7 cellular contexts compared by ENCODE assay signal in genomic region chr13:98004997-98005396, GRCh38. TPM values are rescaled to one million over a fixed set of nuclear protein-coding genes. Genes with fewer than 3 reads are reported as not detected.
DNase-seq lines count a peak whose midpoint lies in the region; ATAC-seq and TF ChIP-seq lines count a peak whose summit lies in the region.
"Not testable (repeated sequence)": the region's sequence is repeated elsewhere in the genome, so short reads cannot be mapped to it uniquely, and the experiment has no call there.

No MANE protein-coding gene starts in this region.

- no CpG with 5 or more reads among the region's 8 CpGs for WGBS in trophoblast cell (ENCODE audit: extremely low coverage, insufficient coverage, insufficient read length)

- not testable (repeated sequence) for BruUV-seq in HCT116 (replicated peaks; lab: Mats Ljungman, UMichigan); PC-3 (replicated peaks; lab: Mats Ljungman, UMichigan)

- not testable (repeated sequence) for H3K79me1 ChIP-seq in trophoblast cell (ENCODE audit: low read length)

- H3K4me1 Mint-ChIP-seq in activated T-helper 17 cell treated with anti-CD3 and anti-CD28 coated beads, Interleukin-2, amount 50 U/mL, for 72 hours, result not testable (repeated sequence)

- not testable (repeated sequence) for H3K27me3 Mint-ChIP-seq in activated T-helper 17 cell treated with anti-CD3 and anti-CD28 coated beads, Interleukin-2, amount 50 U/mL, for 72 hours

- intact Hi-C loops in HCT116 (cut with micrococcal nuclease), result loop anchor here (10.0 kb wide), 1 partner anchor 150 kb away; no protein-coding TSS in a partner anchor
- intact Hi-C loops in PC-3 (cut with micrococcal nuclease), result loop anchor here (5.0 kb wide), 1 partner anchor 148 kb away; no protein-coding TSS in a partner anchor

- H3K9me3 Mint-ChIP-seq in activated T-helper 17 cell treated with anti-CD3 and anti-CD28 coated beads, Interleukin-2, amount 50 U/mL, for 72 hours, result not testable (repeated sequence)

- H3K27ac Mint-ChIP-seq in activated T-helper 17 cell treated with anti-CD3 and anti-CD28 coated beads, Interleukin-2, amount 50 U/mL, for 72 hours, result peak overlapping the region; percentile 46

- not testable (repeated sequence) for H2AK5ac ChIP-seq in trophoblast cell (ENCODE audit: low read length)

- H3K18ac ChIP-seq in trophoblast cell (ENCODE audit: low read length), result not testable (repeated sequence)

- RAD21 ChIA-PET in HCT116 (lab: Charles Lee; ENCODE audit: low non-redundant PET in 1 of 2, low total read pairs in 2 of 2, uncharacterized antibody in 2 of 2, unreplicated experiment in 2 of 2), result not testable (repeated sequence)

- not testable (repeated sequence) for H2BK5ac ChIP-seq in trophoblast cell (ENCODE audit: low read depth, low read length, poor library complexity)

- H2AFZ ChIP-seq in HCT116 (ENCODE audit: low read depth, low read length, poor library complexity, severe bottlenecking); PC-3 (ENCODE audit: low read length); trophoblast cell (ENCODE audit: insufficient read depth, low read length, poor library complexity): not testable (repeated sequence)

- H3K4ac ChIP-seq in trophoblast cell (ENCODE audit: low read depth, low read length), result not testable (repeated sequence)

- H3K36me3 Mint-ChIP-seq in activated T-helper 17 cell treated with anti-CD3 and anti-CD28 coated beads, Interleukin-2, amount 50 U/mL, for 72 hours (ENCODE audit: low read depth), result peaks cover 100% of the 10 kb centered on the region

- H3K4me3 ChIP-seq in HCT116 (replicated peaks in 1 of 2; ENCODE audit: low read depth in 1 of 2, low read length in 2 of 2); PC-3 (ENCODE audit: low read length); choroid plexus epithelial cell (ENCODE audit: low read depth, low read length); foreskin fibroblast (ENCODE audit: low read depth in 1 of 2, low read length in 2 of 2); trophoblast cell (ENCODE audit: low read depth, low read length): not testable (repeated sequence)

- ATAC-seq in HCT116; PC-3; activated T-helper 17 cell treated with anti-CD3 and anti-CD28 coated beads, Interleukin-2, amount 50 U/mL, for 72 hours (replicated peaks): not testable (repeated sequence)

- peaks cover 53% of the 10 kb centered on the region for H3K79me2 ChIP-seq in HCT116 (ENCODE audit: insufficient read depth, low read length)
- H3K79me2 ChIP-seq in PC-3 (ENCODE audit: low read length); trophoblast cell (ENCODE audit: control insufficient read depth, insufficient read depth, low read length, poor library complexity): not testable (repeated sequence)

- not testable (repeated sequence) for H3K14ac ChIP-seq in trophoblast cell (ENCODE audit: low read length)

- not testable (repeated sequence) for TF ChIP-seq RAD21 in HCT116 (IDR thresholded peaks at IDR 0.05; ENCODE audit: low read depth)

- H3K4me1 ChIP-seq in HCT116 (ENCODE audit: control insufficient read depth in 1 of 2, insufficient read depth in 2 of 2, low read length in 2 of 2); PC-3 (ENCODE audit: insufficient read depth, low read length); trophoblast cell (ENCODE audit: control insufficient read depth in 1 of 2, insufficient read depth in 2 of 2, low read length in 2 of 2): not testable (repeated sequence)

- not testable (repeated sequence) for H2BK120ac ChIP-seq in trophoblast cell (ENCODE audit: insufficient read depth, low read length, poor library complexity)

- H3K27ac ChIP-seq in HCT116 (ENCODE audit: low read depth, low read length); PC-3 (ENCODE audit: low read length); trophoblast cell (ENCODE audit: low read depth, low read length): not testable (repeated sequence)

- H3K23ac ChIP-seq in trophoblast cell (ENCODE audit: low read length), result not testable (repeated sequence)

- TF ChIP-seq CTCF in HCT116 (IDR thresholded peaks at IDR 0.05 in 2 of 3, conservative IDR thresholded peaks at IDR 0.05 in 1 of 3; ENCODE audit: borderline replicate concordance in 1 of 3, insufficient read depth in 1 of 3, low read depth in 2 of 3, low read length in 2 of 3); PC-3 (conservative IDR thresholded peaks at IDR 0.05; ENCODE audit: low read depth, low read length); choroid plexus epithelial cell (conservative IDR thresholded peaks at IDR 0.05; ENCODE audit: low read depth, low read length); foreskin fibroblast (IDR thresholded peaks at IDR 0.05; ENCODE audit: low read depth, low read length): not testable (repeated sequence)

- not testable (repeated sequence) for H3K9ac ChIP-seq in HCT116 (ENCODE audit: low read length); PC-3 (ENCODE audit: low read length); trophoblast cell (ENCODE audit: low read length)

- H4K91ac ChIP-seq in trophoblast cell (ENCODE audit: low read depth, low read length), result not testable (repeated sequence)

- not testable (repeated sequence) for H2BK12ac ChIP-seq in trophoblast cell (ENCODE audit: low read length)

- H3K4me3 Mint-ChIP-seq in activated T-helper 17 cell treated with anti-CD3 and anti-CD28 coated beads, Interleukin-2, amount 50 U/mL, for 72 hours, result not testable (repeated sequence)

- H3K27me3 ChIP-seq in HCT116 (ENCODE audit: insufficient read depth, low read length); PC-3 (ENCODE audit: low read length); trophoblast cell (ENCODE audit: insufficient read depth, low read length): not testable (repeated sequence)

- not testable (repeated sequence) for H3K9me2 ChIP-seq in HCT116 (ENCODE audit: insufficient read depth); PC-3 (replicated peaks; ENCODE audit: low read length)

- POLR2A ChIA-PET in HCT116 (lab: Charles Lee); PC-3 (lab: Charles Lee; ENCODE audit: unreplicated experiment): not testable (repeated sequence)

- CTCF ChIA-PET in HCT116 (lab: Charles Lee); PC-3 (lab: Charles Lee): not testable (repeated sequence)

- not testable (repeated sequence) for H4K8ac ChIP-seq in trophoblast cell (ENCODE audit: low read depth, low read length)

- H4K12ac ChIP-seq in trophoblast cell (ENCODE audit: low read depth, low read length), result not testable (repeated sequence)

- H3K4me2 ChIP-seq in HCT116 (ENCODE audit: low read length); PC-3 (ENCODE audit: low read length); trophoblast cell (ENCODE audit: low read length): not testable (repeated sequence)

- H3K36me3 ChIP-seq in HCT116 (ENCODE audit: control insufficient read depth in 1 of 2, insufficient read depth in 2 of 2, low read length in 2 of 2), result peaks cover 62 to 71% of the 10 kb centered on the region in 2 experiments
- H3K36me3 ChIP-seq in PC-3 (ENCODE audit: low read depth, low read length), result peaks cover 71% of the 10 kb centered on the region
- H3K36me3 ChIP-seq in trophoblast cell (ENCODE audit: control insufficient read depth in 1 of 2, insufficient read depth in 2 of 2, low read length in 2 of 2), result peaks cover 38 to 47% of the 10 kb centered on the region in 2 experiments

- TF ChIP-seq POLR2A in HCT116 (IDR thresholded peaks at IDR 0.05; ENCODE audit: borderline replicate concordance, extremely low read depth, insufficient read depth, insufficient read length), result not testable (repeated sequence)

- not testable (repeated sequence) for H4K20me1 ChIP-seq in HCT116 (ENCODE audit: insufficient read depth); PC-3 (ENCODE audit: low read length)

- not testable (repeated sequence) for H3F3A ChIP-seq in PC-3 (ENCODE audit: low read length, unreplicated experiment)

- DNase-seq in EL, result peak; percentile 29
- not testable (repeated sequence) for DNase-seq in HCT116 (ENCODE audit: low read depth, low spot score)
- DNase-seq in PC-3, result peak; percentile 22
- peak; percentile 52 for DNase-seq in choroid plexus epithelial cell (ENCODE audit: low read depth)
- peak; percentile 40 to 53 for DNase-seq in foreskin fibroblast
- peak; percentile 42 to 64 for DNase-seq in trophoblast cell

- not testable (repeated sequence) for H3K9me3 ChIP-seq in HCT116 (ENCODE audit: control insufficient read depth in 1 of 2, insufficient read depth in 1 of 2, low read depth in 1 of 2, low read length in 2 of 2); PC-3 (ENCODE audit: low read length); trophoblast cell (ENCODE audit: insufficient read depth, low read depth, low read length)

TF ChIP-seq in HCT116, 20 proteins besides CTCF, POLR2A, EP300 and RAD21:
- TF ChIP-seq EGR1 (IDR thresholded peaks at IDR 0.05; ENCODE audit: low read depth), result peak; percentile 46; the same call in 1 of the 2 replicates

RNA-seq across cellular contexts. Expression of gene IPO5, which starts 51.5 kb away (rescaled TPM):
- total RNA-seq in HCT116 (2021; ENCODE audit: unreplicated experiment), result 237 TPM
- polyA plus RNA-seq in HCT116 (2012), result 105 and 132 TPM in 2 replicates
- total RNA-seq in PC-3 (2014; rRNA removed), result 155 and 181 TPM in 2 replicates
- total RNA-seq in activated T-helper 17 cell treated with anti-CD3 and anti-CD28 coated beads, Interleukin-2, amount 50 U/mL, for 72 hours, result 100 to 1,000 TPM; 166 to 246 TPM
- polyA plus RNA-seq in trophoblast cell (2013), result 76.3 and 78.1 TPM in 2 replicates
